19 cellular contexts compared by ENCODE assay signal in genomic region chr13:44157614-44158013, GRCh38.
"Had no signal": no experiment of that assay in that cellular context is flagged by ENCODE, and none has a peak within 500 bp of the region (broad histone marks: within the 10 kb centered on the region; RNA-seq: fewer than 3 reads in every experiment).

No MANE protein-coding gene starts in this region.

- H3K36me3 ChIP-seq: breast epithelium, neutrophil, sigmoid colon, tibial nerve had no signal

- H3K27ac ChIP-seq: neutrophil had no signal

- H3K27me3 ChIP-seq: breast epithelium, neutrophil, sigmoid colon, tibial nerve had no signal

- H3K9me3 Mint-ChIP-seq: activated T-cell treated with anti-CD3 and anti-CD28 coated beads, Interleukin-2, amount 50 U/mL, for 24 hours; stimulated activated naive CD8-positive, alpha-beta T cell treated with anti-CD3 and anti-CD28 coated beads, Interleukin-15, Interleukin-2, amounts not matched to agents 100 ng/mL and 50 ng/mL, for 24 hours; T-helper 2 cell treated with Interferon-gamma antibody and Interleukin-4, amounts not matched to agents 5 μg/mL and 100 μg/mL, for 36 hours had no signal

- H3K4me3 ChIP-seq: breast epithelium, lung, sigmoid colon, tibial nerve had no signal

- DNase-seq: activated CD4-positive, alpha-beta T cell treated with anti-CD3 and anti-CD28 coated beads, Interleukin-2, amount 50 U/mL, for 48 hours; activated CD4-positive, CD25-positive, alpha-beta regulatory T cell treated with anti-CD3 and anti-CD28 coated beads, Interleukin-2, amount 50 U/mL, for 72 hours; activated CD8-positive, alpha-beta memory T cell treated with anti-CD3 and anti-CD28 coated beads, Interleukin-2, amount 10 ng/mL, durations not matched to agents 7 days and 5 days; activated gamma-delta T cell; activated T-cell treated with anti-CD3 and anti-CD28 coated beads, Interleukin-2, amount 50 U/mL, for 24 hours; amygdala; left cardiac atrium; midbrain; naive thymus-derived CD4-positive, alpha-beta T cell; sigmoid colon; stimulated activated CD4-positive, alpha-beta T cell treated with anti-CD3 and anti-CD28 coated beads, Interleukin-4, amount 100 ng/mL, for 1 hour had no signal

- H3K4me1 ChIP-seq: breast epithelium had no signal

- H3K36me3 Mint-ChIP-seq: activated CD8-positive, alpha-beta memory T cell treated with anti-CD3 and anti-CD28 coated beads, Interleukin-2, amount 10 ng/mL, durations not matched to agents 7 days and 5 days; activated naive CD8-positive, alpha-beta T cell; naive thymus-derived CD4-positive, alpha-beta T cell had no signal

- ATAC-seq: activated CD8-positive, alpha-beta memory T cell treated with anti-CD3 and anti-CD28 coated beads, Interleukin-2, amount 10 ng/mL, durations not matched to agents 7 days and 5 days; naive thymus-derived CD4-positive, alpha-beta T cell had no signal

- H3K27ac Mint-ChIP-seq: activated CD8-positive, alpha-beta memory T cell treated with anti-CD3 and anti-CD28 coated beads, Interleukin-2, amount 10 ng/mL, durations not matched to agents 7 days and 5 days; activated naive CD8-positive, alpha-beta T cell; activated T-cell treated with anti-CD3 and anti-CD28 coated beads, Interleukin-2, amount 50 U/mL, for 24 hours; naive thymus-derived CD4-positive, alpha-beta T cell; progenitor cell of endocrine pancreas; stimulated activated naive CD8-positive, alpha-beta T cell treated with anti-CD3 and anti-CD28 coated beads, Interleukin-15, Interleukin-2, amounts not matched to agents 100 ng/mL and 50 ng/mL, for 24 hours; T-helper 2 cell treated with Interferon-gamma antibody and Interleukin-4, amounts not matched to agents 5 μg/mL and 100 μg/mL, for 36 hours had no signal

- H3K4me1 Mint-ChIP-seq: activated CD8-positive, alpha-beta memory T cell treated with anti-CD3 and anti-CD28 coated beads, Interleukin-2, amount 10 ng/mL, durations not matched to agents 7 days and 5 days; naive thymus-derived CD4-positive, alpha-beta T cell had no signal

- H3K4me3 Mint-ChIP-seq: activated CD8-positive, alpha-beta memory T cell treated with anti-CD3 and anti-CD28 coated beads, Interleukin-2, amount 10 ng/mL, durations not matched to agents 7 days and 5 days; activated naive CD8-positive, alpha-beta T cell; activated T-cell treated with anti-CD3 and anti-CD28 coated beads, Interleukin-2, amount 50 U/mL, for 24 hours; naive thymus-derived CD4-positive, alpha-beta T cell; stimulated activated naive CD8-positive, alpha-beta T cell treated with anti-CD3 and anti-CD28 coated beads, Interleukin-15, Interleukin-2, amounts not matched to agents 100 ng/mL and 50 ng/mL, for 24 hours; T-helper 2 cell treated with Interferon-gamma antibody and Interleukin-4, amounts not matched to agents 5 μg/mL and 100 μg/mL, for 36 hours had no signal

- H3K9me3 ChIP-seq: breast epithelium, neutrophil, sigmoid colon, tibial nerve had no signal

- H3K27me3 Mint-ChIP-seq: activated T-cell treated with anti-CD3 and anti-CD28 coated beads, Interleukin-2, amount 50 U/mL, for 24 hours; stimulated activated naive CD8-positive, alpha-beta T cell treated with anti-CD3 and anti-CD28 coated beads, Interleukin-15, Interleukin-2, amounts not matched to agents 100 ng/mL and 50 ng/mL, for 24 hours had no signal
